In genomic region chr16:16790597-16790996, GRCh38 we compare ENCODE assay signal across 10 cellular contexts.
"Had no signal": no experiment of that assay in that cellular context is flagged by ENCODE, and none has a peak within 500 bp of the region (broad histone marks: within the 10 kb centered on the region; RNA-seq: fewer than 3 reads in every experiment).

No MANE protein-coding gene starts in this region.

- H3K4me3 ChIP-seq: GM23248, GM23338, HAP-1 had no signal

- DNase-seq: GM23248, GOT3, H7, H9, HCEC 1CT, HFFc6 had no signal

- FAIRE-seq: H54 had no signal

- H3K27ac ChIP-seq: GM23248 had no signal

- H3K36me3 ChIP-seq: HAP-1 had no signal

- H2AFZ ChIP-seq: GM23248, GM23338 had no signal

- H3K9me3 ChIP-seq: HAP-1 had no signal

- H3K4me1 ChIP-seq: HAP-1 had no signal

- H3K4me2 ChIP-seq: GM23338 had no signal

- ATAC-seq: GM23338, HCT116 had no signal

- H3K9ac ChIP-seq: GM23248 had no signal
